1 cellular context compared by ENCODE assay signal in genomic region chr20:57683876-57684275, GRCh38.
TF ChIP-seq lines count a peak whose summit lies in the region.

No MANE protein-coding gene starts in this region.

TF ChIP-seq in neural cell, 6 proteins besides CTCF, POLR2A, EP300 and RAD21:
- TF ChIP-seq, protein P1, sequence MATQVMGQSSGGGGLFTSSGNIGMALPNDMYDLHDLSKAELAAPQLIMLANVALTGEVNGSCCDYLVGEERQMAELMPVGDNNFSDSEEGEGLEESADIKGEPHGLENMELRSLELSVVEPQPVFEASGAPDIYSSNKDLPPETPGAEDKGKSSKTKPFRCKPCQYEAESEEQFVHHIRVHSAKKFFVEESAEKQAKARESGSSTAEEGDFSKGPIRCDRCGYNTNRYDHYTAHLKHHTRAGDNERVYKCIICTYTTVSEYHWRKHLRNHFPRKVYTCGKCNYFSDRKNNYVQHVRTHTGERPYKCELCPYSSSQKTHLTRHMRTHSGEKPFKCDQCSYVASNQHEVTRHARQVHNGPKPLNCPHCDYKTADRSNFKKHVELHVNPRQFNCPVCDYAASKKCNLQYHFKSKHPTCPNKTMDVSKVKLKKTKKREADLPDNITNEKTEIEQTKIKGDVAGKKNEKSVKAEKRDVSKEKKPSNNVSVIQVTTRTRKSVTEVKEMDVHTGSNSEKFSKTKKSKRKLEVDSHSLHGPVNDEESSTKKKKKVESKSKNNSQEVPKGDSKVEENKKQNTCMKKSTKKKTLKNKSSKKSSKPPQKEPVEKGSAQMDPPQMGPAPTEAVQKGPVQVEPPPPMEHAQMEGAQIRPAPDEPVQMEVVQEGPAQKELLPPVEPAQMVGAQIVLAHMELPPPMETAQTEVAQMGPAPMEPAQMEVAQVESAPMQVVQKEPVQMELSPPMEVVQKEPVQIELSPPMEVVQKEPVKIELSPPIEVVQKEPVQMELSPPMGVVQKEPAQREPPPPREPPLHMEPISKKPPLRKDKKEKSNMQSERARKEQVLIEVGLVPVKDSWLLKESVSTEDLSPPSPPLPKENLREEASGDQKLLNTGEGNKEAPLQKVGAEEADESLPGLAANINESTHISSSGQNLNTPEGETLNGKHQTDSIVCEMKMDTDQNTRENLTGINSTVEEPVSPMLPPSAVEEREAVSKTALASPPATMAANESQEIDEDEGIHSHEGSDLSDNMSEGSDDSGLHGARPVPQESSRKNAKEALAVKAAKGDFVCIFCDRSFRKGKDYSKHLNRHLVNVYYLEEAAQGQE (IDR thresholded peaks at IDR 0.05; ENCODE audit: borderline replicate concordance), result no peak
- TF ChIP-seq EZH2 (IDR thresholded peaks at IDR 0.05; ENCODE audit: borderline replicate concordance, insufficient read depth, low read length, poor library complexity, severe bottlenecking) (no peak), POLR2AphosphoS5 (IDR thresholded peaks at IDR 0.05) (no peak), MXI1 (conservative IDR thresholded peaks at IDR 0.05; ENCODE audit: poor library complexity, severe bottlenecking) (no peak), TAF1 (IDR thresholded peaks at IDR 0.05; ENCODE audit: low read depth) (no peak), SMC3 (conservative IDR thresholded peaks at IDR 0.05; ENCODE audit: poor library complexity) (no peak)
